1 cellular context compared by ENCODE assay signal in genomic region chr10:306654-307185, GRCh38.
TF ChIP-seq lines count a peak whose summit lies in the region.

No MANE protein-coding gene starts in this region.

TF ChIP-seq in H1, 55 proteins besides CTCF, POLR2A, EP300 and RAD21 (continued from another document):
- TF ChIP-seq, protein P1, sequence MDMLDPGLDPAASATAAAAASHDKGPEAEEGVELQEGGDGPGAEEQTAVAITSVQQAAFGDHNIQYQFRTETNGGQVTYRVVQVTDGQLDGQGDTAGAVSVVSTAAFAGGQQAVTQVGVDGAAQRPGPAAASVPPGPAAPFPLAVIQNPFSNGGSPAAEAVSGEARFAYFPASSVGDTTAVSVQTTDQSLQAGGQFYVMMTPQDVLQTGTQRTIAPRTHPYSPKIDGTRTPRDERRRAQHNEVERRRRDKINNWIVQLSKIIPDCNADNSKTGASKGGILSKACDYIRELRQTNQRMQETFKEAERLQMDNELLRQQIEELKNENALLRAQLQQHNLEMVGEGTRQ (IDR thresholded peaks at IDR 0.05; ENCODE audit: low read length) = peak; percentile 51; the same call in 1 of the 2 replicates
- TF ChIP-seq GTF2F1 (IDR thresholded peaks at IDR 0.05; ENCODE audit: borderline replicate concordance, low read depth, low read length) (no peak), TEAD4 (IDR thresholded peaks at IDR 0.05; ENCODE audit: low read depth, low read length) (0 out of 2 replicates have a peak, but pooled peaks have one; percentile 24)
TF ChIP-seq in H1: peak in this region for 5.
